8 cellular contexts compared by ENCODE assay signal in genomic region chr19:8050274-8051096, GRCh38. TPM values are rescaled to one million over a fixed set of nuclear protein-coding genes. Genes with fewer than 3 reads are reported as not detected.
A peak's percentile ranks its signal among the peaks of the same experiment; 100 is the strongest.
DNase-seq lines count a peak whose midpoint lies in the region; ATAC-seq, FAIRE-seq and TF ChIP-seq lines count a peak whose summit lies in the region.

No MANE protein-coding gene starts in this region.

- FAIRE-seq in H54 (lab: Jason Lieb, UNC), result no peak

- H3K27me3 ChIP-seq in sigmoid colon, result peaks cover 0 to 14% (median 0%) of the 10 kb centered on the region in 3 donors

- H3K4me1 ChIP-seq in sigmoid colon, result peaks cover 0 to 12% (median 7%) of the 10 kb centered on the region in 4 donors

- TF ChIP-seq CTCF in sigmoid colon (IDR thresholded peaks at IDR 0.05), result no peak

- H3K9me3 Mint-ChIP-seq in T-helper 2 cell treated with Interferon-gamma antibody and Interleukin-4, amounts not matched to agents 5 μg/mL and 100 μg/mL, for 36 hours, result no peaks in the 10 kb centered on the region

- H3K27ac Mint-ChIP-seq in T-helper 2 cell treated with Interferon-gamma antibody and Interleukin-4, amounts not matched to agents 5 μg/mL and 100 μg/mL, for 36 hours, result peak overlapping the region; percentile 72

- no peak for TF ChIP-seq EP300 in sigmoid colon (IDR thresholded peaks at IDR 0.05)

- peak; percentile 88 for DNase-seq in NCI-H1436 treated with DMSO at 0.1 percent for 48 hours (lab: John Stamatoyannopoulos, UW)
- DNase-seq in T-helper 2 cell treated with Interferon-gamma antibody and Interleukin-4, amounts not matched to agents 5 μg/mL and 100 μg/mL, for 36 hours (ENCODE audit: low spot score), result peak; percentile 80
- DNase-seq in astrocyte of the hippocampus (ENCODE audit: low read depth, low spot score), result peak; percentile 72
- peak; percentile 93 for DNase-seq in iPS DF 4.7 (ENCODE audit: extremely low read depth, low spot score)
- peak; percentile 84 for DNase-seq in sigmoid colon
- no peak for DNase-seq in H54 (ENCODE audit: insufficient read length, low spot score)

- H3K27ac ChIP-seq in sigmoid colon, result no peak overlapping the region

- H3K9me3 ChIP-seq in sigmoid colon, result no peaks in the 10 kb centered on the region

- peak overlapping the region; percentile 43 for H3K4me3 Mint-ChIP-seq in T-helper 2 cell treated with Interferon-gamma antibody and Interleukin-4, amounts not matched to agents 5 μg/mL and 100 μg/mL, for 36 hours

- peak; percentile 74 for ATAC-seq in HG02623 (IDR thresholded peaks at IDR 0.05; ENCODE audit: unreplicated experiment)

- peak; percentile 54 for TF ChIP-seq POLR2A in GM10847 (IDR thresholded peaks at IDR 0.05; ENCODE audit: extremely low read depth, insufficient read length)
- no peak for TF ChIP-seq POLR2A in sigmoid colon (IDR thresholded peaks at IDR 0.05)
- TF ChIP-seq POLR2A in H54 (IDR thresholded peaks at IDR 0.05; ENCODE audit: low read depth, low read length), result no peak

- H3K36me3 ChIP-seq in sigmoid colon, result no peaks in the 10 kb centered on the region

- peaks cover 13% of the 10 kb centered on the region for H3K4me1 Mint-ChIP-seq in T-helper 2 cell treated with Interferon-gamma antibody and Interleukin-4, amounts not matched to agents 5 μg/mL and 100 μg/mL, for 36 hours (ENCODE audit: low read depth)

- H3K27me3 Mint-ChIP-seq in T-helper 2 cell treated with Interferon-gamma antibody and Interleukin-4, amounts not matched to agents 5 μg/mL and 100 μg/mL, for 36 hours (ENCODE audit: low read depth), result peaks cover 14% of the 10 kb centered on the region

- intact Hi-C loops in sigmoid colon (cut with DNase I), result no loop called here

- H3K4me3 ChIP-seq in sigmoid colon, result peak overlapping the region in 2 of 4 donors; percentile 31 to 35

- no peaks in the 10 kb centered on the region for H3K36me3 Mint-ChIP-seq in T-helper 2 cell treated with Interferon-gamma antibody and Interleukin-4, amounts not matched to agents 5 μg/mL and 100 μg/mL, for 36 hours (ENCODE audit: low read depth)

- WGBS in sigmoid colon, 2 donors, result 7 to 9% methylated on average over 49 of the region's 49 CpGs

RNA-seq across cellular contexts. Expression of gene CCL25, which starts 2.1 kb away (rescaled TPM):
- total RNA-seq in sigmoid colon, result not detected
- under 1 TPM in 1 of 3 donors, not detected in 2; 0.17 TPM for polyA plus RNA-seq in sigmoid colon

RNA-seq across cellular contexts. Expression of gene ELAVL1, which starts 45.0 kb away (rescaled TPM):
- total RNA-seq in sigmoid colon, result 10 to 100 TPM; 15.8 to 20.3 (median 17.1) TPM
- 10 to 100 TPM; 21.6 to 31.0 (median 22.4) TPM for polyA plus RNA-seq in sigmoid colon
